19 cellular contexts compared by ENCODE assay signal in the genomic region with DNA sequence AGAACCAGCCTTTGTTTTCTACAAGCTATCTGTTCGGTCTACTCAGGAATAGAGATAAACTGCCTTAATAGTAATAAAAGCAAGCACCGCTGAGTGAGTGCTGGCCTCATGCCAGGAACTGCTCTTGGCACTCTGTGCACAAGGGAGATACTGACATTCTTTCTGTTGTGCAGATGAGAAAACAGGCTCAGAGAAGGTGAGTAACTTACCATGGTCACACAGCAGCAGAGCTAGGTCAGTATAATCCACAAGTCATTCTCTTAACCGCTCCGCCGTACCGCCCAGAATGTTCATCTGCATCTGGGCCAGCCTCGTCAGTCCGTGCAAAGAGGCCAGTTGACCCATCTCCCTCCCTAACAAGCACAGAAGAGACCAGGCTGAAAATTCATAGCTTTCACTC. TPM values are rescaled to one million over a fixed set of nuclear protein-coding genes. Genes with fewer than 3 reads are reported as not detected.
A peak's percentile ranks its signal among the peaks of the same experiment; 100 is the strongest.
DNase-seq lines count a peak whose midpoint lies in the region; ATAC-seq, FAIRE-seq and TF ChIP-seq lines count a peak whose summit lies in the region.
"Had no signal": no experiment of that assay in that cellular context is flagged by ENCODE, and none has a peak within 500 bp of the region (broad histone marks: within the 10 kb centered on the region; RNA-seq: fewer than 3 reads in every experiment).

No MANE protein-coding gene starts in this region.

- no peak overlapping the region for H2AFZ ChIP-seq in K562 (ENCODE audit: low read depth, low read length)

- no peak overlapping the region for H3K4me2 ChIP-seq in K562 (ENCODE audit: insufficient read depth, low read length)

- CTCF ChIA-PET in K562 (lab: Yijun Ruan, JAX; ENCODE audit: low intra/inter-chr PET ratio) = interaction anchor here (1.2 to 13.1 kb wide), 5 partner anchors 71 to 178 kb away, joined by 3 to 201 read pairs (median 34); a partner anchor contains a TSS

- FAIRE-seq in K562 (lab: Jason Lieb, UNC) = no peak
- FAIRE-seq: GM18507 had no signal

- no TSS peak for BruUV-seq in K562 (replicated peaks; lab: Mats Ljungman, UMichigan)

- in situ Hi-C loops in K562 (cut with MboI) (loop anchor here (10.0 kb wide), 1 partner anchor 414 kb away; no protein-coding TSS in a partner anchor), HAP-1 (cut with MboI; ENCODE audit: low sequenced_read_pairs) (loop anchor here (5.0 kb wide), 2 partner anchors 128 to 178 kb away; no protein-coding TSS in a partner anchor)

- H3K27me3 ChIP-seq in right atrium auricular region (no peaks in the 10 kb centered on the region), K562 (ENCODE audit: control insufficient read depth in 2 of 2, insufficient read depth in 2 of 2, low read length in 2 of 2) (no peaks in the 10 kb centered on the region), ascending aorta (no peaks in the 10 kb centered on the region), HAP-1 (ENCODE audit: low read depth) (no peaks in the 10 kb centered on the region)

- 0 out of 4 replicates have a peak overlapping the region, but pooled peaks of 1 of the 2 experiments have one; percentile 1 for H3K9ac ChIP-seq in K562 (ENCODE audit: insufficient read depth in 1 of 2, low read depth in 2 of 2, low read length in 2 of 2)

- no peak overlapping the region for H3K4me3 ChIP-seq in right atrium auricular region
- H3K4me3 ChIP-seq in K562 = no peak overlapping the region
- no peak overlapping the region for H3K4me3 ChIP-seq in ascending aorta
- H3K4me3 ChIP-seq in HAP-1 = no peak overlapping the region
- H3K4me3 ChIP-seq: prostate gland had no signal

- H3K9me3 ChIP-seq in right atrium auricular region (no peaks in the 10 kb centered on the region), K562 (replicated peaks; ENCODE audit: control insufficient read depth, insufficient read depth, low read depth, low read length) (no peaks in the 10 kb centered on the region), ascending aorta (no peaks in the 10 kb centered on the region), HAP-1 (no peaks in the 10 kb centered on the region)
- H3K9me3 ChIP-seq: prostate gland had no signal

- TF ChIP-seq CTCF in right atrium auricular region (IDR thresholded peaks at IDR 0.05) (no peak), K562 (IDR thresholded peaks at IDR 0.05 in 2 of 3, conservative IDR thresholded peaks at IDR 0.05 in 1 of 3; ENCODE audit: insufficient read depth in 2 of 3, low read depth in 1 of 3, low read length in 3 of 3) (no peak), ascending aorta (IDR thresholded peaks at IDR 0.05) (no peak)

- H3K79me2 ChIP-seq in K562 (ENCODE audit: control insufficient read depth, insufficient read depth, low read length) = no peaks in the 10 kb centered on the region

- peaks cover 3% of the 10 kb centered on the region for H3K9me1 ChIP-seq in K562 (ENCODE audit: control insufficient read depth, insufficient read depth, low read length)

- POLR2A ChIA-PET in K562 (lab: Yijun Ruan, JAX) = interaction anchor here (0.6 to 15.4 kb wide), 30 partner anchors 10 to 177 kb away, joined by 3 to 220 read pairs (median 5); no protein-coding TSS in a partner anchor

- peak; percentile 84 for DNase-seq in Right ventricle myocardium superior
- DNase-seq in right atrium auricular region (ENCODE audit: low spot score) = no peak
- peak in 3 of 4 experiments; percentile 63 to 75 (median 65) for DNase-seq in K562 (ENCODE audit: extremely low read depth in 1 of 4, low spot score in 3 of 4)
- DNase-seq in kidney glomerular epithelial cell (lab: John Stamatoyannopoulos, UW) = peak; percentile 1
- DNase-seq in NCI-H1436 treated with DMSO at 0.1 percent for 48 hours (lab: John Stamatoyannopoulos, UW) = no peak
- DNase-seq in ascending aorta (ENCODE audit: low spot score in 2 of 2) = no peak
- no peak for DNase-seq in HAP-1 (ENCODE audit: low spot score in 2 of 2)
- DNase-seq in COLO829 (ENCODE audit: low spot score) = no peak
- DNase-seq: activated CD4-positive, alpha-beta T cell treated with anti-CD3 and anti-CD28 coated beads, Interleukin-2, amount 50 U/mL, for 48 hours; NCI-H1417 treated with DMSO at 0.1 percent for 48 hours; stimulated activated CD4-positive, alpha-beta T cell treated with anti-CD3 and anti-CD28 coated beads, Interleukin-2, amount 100 ng/mL, for 48 hours; T-helper 17 cell had no signal

- H4K20me1 ChIP-seq in K562 (replicated peaks; ENCODE audit: control insufficient read depth, insufficient read depth, low read length) = peaks cover 50% of the 10 kb centered on the region

- no peak for TF ChIP-seq RAD21 in K562 (CRISPR knock-in tag; conservative IDR thresholded peaks at IDR 0.05 in 1 of 2, IDR thresholded peaks at IDR 0.05 in 1 of 2)

- TF ChIP-seq EP300 in K562 (IDR thresholded peaks at IDR 0.05; ENCODE audit: low read length) = no peak

- peak; percentile 32 for ATAC-seq in Right ventricle myocardium superior (ENCODE audit: poor library complexity)
- ATAC-seq in K562 = peak; percentile 2; the same call in 2 of the 3 replicates
- ATAC-seq: stimulated activated memory B cell treated with anti-CD40 and anti-IgM and Interleukin-4, amounts not matched to agents 10 μg/mL and 1 μg/mL and 100 μg/mL, for 72 hours; T-helper 17 cell had no signal

- no peak for TF ChIP-seq POLR2A in K562 (conservative IDR thresholded peaks at IDR 0.05)

- H3K36me3 ChIP-seq in right atrium auricular region = peaks cover 24% of the 10 kb centered on the region
- peaks cover 50% of the 10 kb centered on the region for H3K36me3 ChIP-seq in K562 (ENCODE audit: control insufficient read depth, insufficient read depth, low read length)
- H3K36me3 ChIP-seq in ascending aorta = peaks cover 36 to 63% of the 10 kb centered on the region in 2 donors
- no peaks in the 10 kb centered on the region for H3K36me3 ChIP-seq in HAP-1 (replicated peaks)
- H3K36me3 ChIP-seq: prostate gland had no signal

- WGBS in K562 (ENCODE audit: insufficient coverage, low coverage, missing lambda C conversion rate) = 77% methylated on average over 8 of the region's 8 CpGs

- intact Hi-C loops in Right ventricle myocardium superior (cut with DNase I) (loop anchor here (5.0 kb wide), 1 partner anchor 128 kb away; no protein-coding TSS in a partner anchor), K562 (cut with micrococcal nuclease) (no loop called here), ascending aorta (cut with DNase I) (loop anchor here (5.0 kb wide), 1 partner anchor 178 kb away; no protein-coding TSS in a partner anchor)

- H3K27ac ChIP-seq in right atrium auricular region (peak overlapping the region in 1 of 2 donors; percentile 90), K562 (ENCODE audit: extremely low read depth, low read depth, low read length) (no peak overlapping the region), ascending aorta (no peak overlapping the region)
- H3K27ac ChIP-seq: prostate gland had no signal

- H3K4me1 ChIP-seq in right atrium auricular region (peaks cover 0 to 58% of the 10 kb centered on the region in 2 donors), K562 (replicated peaks in 1 of 2; ENCODE audit: control insufficient read depth in 2 of 2, insufficient read depth in 2 of 2, low read length in 2 of 2) (no peaks in the 10 kb centered on the region; a peak in 1 of 5 replicates), ascending aorta (peaks cover 0 to 38% of the 10 kb centered on the region in 2 donors), HAP-1 (no peaks in the 10 kb centered on the region)

TF ChIP-seq in K562, 482 proteins besides CTCF, POLR2A, EP300 and RAD21 (continues in another document):
- TF ChIP-seq ARNT (IDR thresholded peaks at IDR 0.05) = no peak

RNA-seq across cellular contexts. Expression of a gene that starts 27.4 kb away (rescaled TPM):
- not detected for total RNA-seq in Right ventricle myocardium superior
- total RNA-seq in right atrium auricular region = not detected
- total RNA-seq in K562 (2011; cell fraction: chromatin; rRNA removed; ENCODE audit: low replicate concordance) = not detected in 2 replicates
- total RNA-seq in K562 (2011; cell fraction: nucleolus; rRNA removed) = not detected in 2 replicates
- total RNA-seq in K562 (2011; cell fraction: nucleoplasm; rRNA removed) = not detected in 2 replicates
- not detected in 2 replicates for total RNA-seq in K562 (2014; rRNA removed)
- not detected in 2 replicates for total RNA-seq in K562 (2014; rRNA removed; fragmentation: Illumina TruSeq; extraction: Trizol)
- not detected in 2 replicates for total RNA-seq in K562 (2015; rRNA removed; fragmentation: Illumina TruSeq; extraction: Trizol)
- total RNA-seq in K562 (2021) = not detected in 2 replicates
- polyA plus RNA-seq in K562 (2011; rRNA removed) = not detected in 2 replicates
- polyA plus RNA-seq in K562 (2011; cell fraction: cytosol; rRNA removed) = not detected in 2 replicates
- polyA plus RNA-seq in K562 (2011; cell fraction: nucleus; rRNA removed) = not detected in 2 replicates
- 0.51 and 0.70 TPM in 2 replicates for polyA plus RNA-seq in K562 (2012)
- not detected in 2 replicates for polyA plus RNA-seq in K562 (2014; fragmentation: Illumina TruSeq; extraction: Trizol)
- not detected for polyA plus RNA-seq in K562 (2014; fragmentation: Nextera tagmentation; extraction: Ambion mirVana)
- polyA plus RNA-seq in K562 (2014; rRNA removed) = not detected in 2 replicates
- not detected in 2 replicates for polyA minus RNA-seq in K562 (2011; rRNA and poly(A)+ RNA removed)
- polyA minus RNA-seq in K562 (2011; cell fraction: cytosol; rRNA and poly(A)+ RNA removed) = not detected in 2 replicates
- polyA minus RNA-seq in K562 (2011; cell fraction: nucleus; rRNA and poly(A)+ RNA removed) = not detected in 2 replicates
- total RNA-seq in ascending aorta = not detected
- total RNA-seq: cerebellum, G401, HT-29, T-helper 17 cell had no signal
- polyA plus RNA-seq: BJ had no signal

RNA-seq across cellular contexts. Expression of a gene that starts 34.2 kb away (rescaled TPM):
- total RNA-seq in Right ventricle myocardium superior (31.5 TPM), right atrium auricular region (10 to 100 TPM; 26.3 to 38.9 TPM), K562 (2014; rRNA removed) (45.1 and 61.3 TPM in 2 replicates), K562 (2014; rRNA removed; fragmentation: Illumina TruSeq; extraction: Trizol) (28.6 and 30.2 TPM in 2 replicates), K562 (2015; rRNA removed; fragmentation: Illumina TruSeq; extraction: Trizol) (37.8 and 41.0 TPM in 2 replicates), K562 (2021) (124 and 130 TPM in 2 replicates), ascending aorta (99.1 TPM)
- total RNA-seq in K562 (2011; cell fraction: chromatin; rRNA removed; ENCODE audit: low replicate concordance) = 105 and 142 TPM in 2 replicates
- 81.7 and 83.9 TPM in 2 replicates for total RNA-seq in K562 (2011; cell fraction: nucleolus; rRNA removed)
- total RNA-seq in K562 (2011; cell fraction: nucleoplasm; rRNA removed) = 75.2 and 77.0 TPM in 2 replicates
- polyA plus RNA-seq in K562 (2011; rRNA removed) (26.0 and 35.7 TPM in 2 replicates), K562 (2014; fragmentation: Illumina TruSeq; extraction: Trizol) (64.0 and 77.9 TPM in 2 replicates), K562 (2014; fragmentation: Nextera tagmentation; extraction: Ambion mirVana) (1 to 10 TPM; 1.5 to 1.6 TPM), K562 (2014; rRNA removed) (59.7 and 60.0 TPM in 2 replicates)
- 44.5 and 48.8 TPM in 2 replicates for polyA plus RNA-seq in K562 (2011; cell fraction: cytosol; rRNA removed)
- polyA plus RNA-seq in K562 (2011; cell fraction: nucleus; rRNA removed) = 51.1 and 57.1 TPM in 2 replicates
- 65.2 and 79.7 TPM in 2 replicates for polyA plus RNA-seq in K562 (2012)
- 64.2 and 66.3 TPM in 2 replicates for polyA minus RNA-seq in K562 (2011; rRNA and poly(A)+ RNA removed)
- polyA minus RNA-seq in K562 (2011; cell fraction: cytosol; rRNA and poly(A)+ RNA removed) = 93.5 and 149 TPM in 2 replicates
- polyA minus RNA-seq in K562 (2011; cell fraction: nucleus; rRNA and poly(A)+ RNA removed) = 21.7 and 40.1 TPM in 2 replicates

Comparison
In these comparisons a context has a peak if more than half of its experiments do, and no peak if none do; other contexts are left out.
1. DNase-seq: peak in Right ventricle myocardium superior (single experiment), K562 (3 of 4) and kidney glomerular epithelial cell (single experiment); none in right atrium auricular region (single experiment), NCI-H1436 treated with DMSO at 0.1 percent for 48 hours (single experiment), ascending aorta (0 of 2), HAP-1 (0 of 2) and COLO829 (single experiment).